Comparison of ENCODE assay signal across 8 cellular contexts in the genomic region with DNA sequence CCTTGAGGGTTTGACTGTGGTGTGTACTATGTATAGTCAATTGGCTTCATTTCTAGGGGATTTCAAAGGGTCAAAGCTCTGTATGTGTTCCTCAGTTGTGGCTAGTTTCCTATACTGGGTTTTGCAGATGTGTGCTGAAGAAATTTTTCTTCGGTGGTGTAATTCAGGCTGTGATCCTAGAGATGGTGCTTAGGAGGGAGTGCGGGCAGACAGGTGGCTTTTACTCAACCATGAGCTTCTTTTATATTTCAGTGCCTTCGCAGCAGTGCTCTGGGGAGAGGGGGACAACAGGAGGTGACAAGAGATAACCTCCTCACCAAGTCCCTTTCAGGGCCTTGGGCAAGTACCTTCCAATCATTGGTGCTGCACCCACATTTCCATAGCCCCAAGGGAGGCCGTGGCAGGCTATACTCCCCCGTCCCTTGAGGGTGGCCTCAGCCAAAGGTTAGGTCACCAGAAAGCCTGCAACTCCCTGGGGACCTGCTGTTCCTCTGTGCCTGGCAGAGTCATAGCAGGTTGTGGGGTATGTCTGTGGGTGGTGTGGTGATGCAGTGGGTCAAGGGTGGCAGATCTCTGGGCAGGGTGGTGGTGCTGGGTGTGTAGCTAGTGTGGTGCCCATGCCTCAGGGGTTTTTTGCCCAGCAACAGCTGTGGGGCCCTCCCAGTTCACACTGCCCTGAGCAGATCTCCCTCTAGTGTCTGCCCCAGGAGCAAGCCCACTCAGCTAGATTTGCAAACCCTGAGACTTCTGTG.
DNase-seq lines count a peak whose midpoint lies in the region; ATAC-seq lines count a peak whose summit lies in the region.
"Had no signal": no experiment of that assay in that cellular context is flagged by ENCODE, and none has a peak within 500 bp of the region (broad histone marks: within the 10 kb centered on the region; RNA-seq: fewer than 3 reads in every experiment).

No MANE protein-coding gene starts in this region.

- peak; percentile 68 for ATAC-seq in GM18873 (IDR thresholded peaks at IDR 0.05; ENCODE audit: low FRiP score, unreplicated experiment)
- peak; percentile 72 for ATAC-seq in GM21825 (IDR thresholded peaks at IDR 0.05; ENCODE audit: unreplicated experiment)
- peak; percentile 66 for ATAC-seq in HG03460 (IDR thresholded peaks at IDR 0.05; ENCODE audit: unreplicated experiment)
- peak; percentile 68 for ATAC-seq in stimulated activated naive CD8-positive, alpha-beta T cell treated with anti-CD3 and anti-CD28 coated beads, Interleukin-15, Interleukin-2, amounts not matched to agents 100 U/mL and 50 U/mL, for 24 hours

- DNase-seq in stimulated activated naive CD8-positive, alpha-beta T cell treated with anti-CD3 and anti-CD28 coated beads, Interleukin-15, Interleukin-2, amounts not matched to agents 100 U/mL and 50 U/mL, for 24 hours, result peak; percentile 35
- DNase-seq in foreskin melanocyte (no peak), activated gamma-delta T cell treated with Interleukin-2 at 50 U/mL for 16 hours (no peak), AG08395 (ENCODE audit: low spot score) (no peak)
- DNase-seq: NCI-H510A had no signal
